Comparison of ENCODE assay signal across 28 cellular contexts in genomic region chr3:35832140-35832571, GRCh38.
DNase-seq lines count a peak whose midpoint lies in the region; ATAC-seq and TF ChIP-seq lines count a peak whose summit lies in the region.
"Had no signal": no experiment of that assay in that cellular context is flagged by ENCODE, and none has a peak within 500 bp of the region (broad histone marks: within the 10 kb centered on the region; RNA-seq: fewer than 3 reads in every experiment).

No MANE protein-coding gene starts in this region.

- TF ChIP-seq CTCF in brain microvascular endothelial cell (IDR thresholded peaks at IDR 0.05; ENCODE audit: low read depth, low read length, missing control alignments) (no peak), nephron progenitor cell (IDR thresholded peaks at IDR 0.05) (no peak), tibial nerve (IDR thresholded peaks at IDR 0.05) (no peak)

- H3K4me3 Mint-ChIP-seq in nephron progenitor cell: no peak overlapping the region
- H3K4me3 Mint-ChIP-seq: activated T-cell treated with anti-CD3 and anti-CD28 coated beads, Interleukin-2, amount 50 U/mL, for 72 hours; type B pancreatic cell had no signal

- no peak for TF ChIP-seq POLR2A in tibial nerve (IDR thresholded peaks at IDR 0.05)

- ATAC-seq in GM19395 (IDR thresholded peaks at IDR 0.05; ENCODE audit: unreplicated experiment) (no peak), GM18519 (IDR thresholded peaks at IDR 0.05; ENCODE audit: low FRiP score, unreplicated experiment) (no peak)
- ATAC-seq: activated T-cell treated with anti-CD3 and anti-CD28 coated beads, Interleukin-2, amount 50 U/mL, for 72 hours; left cardiac atrium; right cardiac atrium had no signal

- H3K4me1 Mint-ChIP-seq in nephron progenitor cell: peaks cover 17% of the 10 kb centered on the region

- in situ Hi-C loops in brain microvascular endothelial cell (cut with HindIII; ENCODE audit: low pct_ligation_motif_present, low sequenced_read_pairs): no loop called here

- H3K9me3 Mint-ChIP-seq in nephron progenitor cell: peaks cover under 1% of the 10 kb centered on the region
- H3K9me3 Mint-ChIP-seq: type B pancreatic cell had no signal

- H3K27ac Mint-ChIP-seq in nephron progenitor cell: no peak overlapping the region
- H3K27ac Mint-ChIP-seq: activated T-cell treated with anti-CD3 and anti-CD28 coated beads, Interleukin-2, amount 50 U/mL, for 72 hours; type B pancreatic cell had no signal

- no peaks in the 10 kb centered on the region for H3K27me3 Mint-ChIP-seq in nephron progenitor cell (ENCODE audit: low read depth, poor library complexity)

- H3K4me1 ChIP-seq in tibial nerve: no peaks in the 10 kb centered on the region
- H3K4me1 ChIP-seq: BLaER1, esophagus squamous epithelium, HAP-1, SJSA1 had no signal

- H3K4me3 ChIP-seq in brain microvascular endothelial cell (ENCODE audit: low read depth, low read length): no peak overlapping the region
- no peak overlapping the region for H3K4me3 ChIP-seq in tibial nerve
- H3K4me3 ChIP-seq: BLaER1, esophagus squamous epithelium, HAP-1, lung, SJSA1 had no signal

- WGBS in tibial nerve, 2 donors: 84 to 89% methylated on average over 5 of the region's 5 CpGs

- H3K36me3 ChIP-seq in brain microvascular endothelial cell (replicated peaks) (no peaks in the 10 kb centered on the region), tibial nerve (no peaks in the 10 kb centered on the region)
- H3K36me3 ChIP-seq: BLaER1, esophagus squamous epithelium, HAP-1, SJSA1 had no signal

- DNase-seq in COLO829 (ENCODE audit: low spot score) (peak; percentile 54), LHCN-M2 (ENCODE audit: low read depth) (peak; percentile 80), brain microvascular endothelial cell (peak; percentile 54), myocyte (ENCODE audit: low read depth) (peak; percentile 58), nephron progenitor cell (no peak), tibial nerve (ENCODE audit: low spot score in 2 of 2) (no peak)
- DNase-seq: activated CD4-positive, alpha-beta T cell treated with anti-CD3 and anti-CD28 coated beads, Interleukin-2, amount 50 U/mL, for 48 hours; activated CD4-positive, CD25-positive, alpha-beta regulatory T cell treated with anti-CD3 and anti-CD28 coated beads, Interleukin-2, amount 50 U/mL, for 72 hours; activated naive CD4-positive, alpha-beta T cell treated with Interleukin-2 at 50 U/mL for 16 hours; activated T-cell treated with anti-CD3 and anti-CD28 coated beads, Interleukin-2, amount 50 U/mL, for 72 hours; dermis blood vessel endothelial cell; esophagus squamous epithelium; KBM-7; left cardiac atrium; MV-4-11; NCI-H1436; NCI-H2081 treated with DMSO at 0.1 percent for 48 hours; NCI-H774; right cardiac atrium; RPMI8226; stimulated activated CD4-positive, alpha-beta T cell treated with anti-CD3 and anti-CD28 coated beads, Interleukin-4, amount 100 ng/mL, for 1 hour had no signal

- TF ChIP-seq EP300 in tibial nerve (IDR thresholded peaks at IDR 0.05): no peak

- H3K9me3 ChIP-seq in tibial nerve: peaks cover 0 to 2% (median 0%) of the 10 kb centered on the region in 4 donors
- H3K9me3 ChIP-seq: BLaER1, esophagus squamous epithelium, HAP-1, SJSA1 had no signal

- H3K27ac ChIP-seq in brain microvascular endothelial cell (peak overlapping the region; percentile 6), tibial nerve (no peak overlapping the region)
- H3K27ac ChIP-seq: BLaER1, esophagus squamous epithelium, SJSA1 had no signal

- H3K27me3 ChIP-seq in brain microvascular endothelial cell (replicated peaks) (no peaks in the 10 kb centered on the region), tibial nerve (no peaks in the 10 kb centered on the region)
- H3K27me3 ChIP-seq: BLaER1, esophagus squamous epithelium, SJSA1 had no signal

- no peaks in the 10 kb centered on the region for H3K36me3 Mint-ChIP-seq in nephron progenitor cell (ENCODE audit: low read depth)
- H3K36me3 Mint-ChIP-seq: type B pancreatic cell had no signal

Comparison
In these comparisons a context has a peak if more than half of its experiments do, and no peak if none do; other contexts are left out.
1. DNase-seq: peak in COLO829 (single experiment), LHCN-M2 (single experiment), brain microvascular endothelial cell (single experiment) and myocyte (single experiment); none in nephron progenitor cell (single experiment) and tibial nerve (0 of 2).